8 cellular contexts compared by ENCODE assay signal in the genomic region with DNA sequence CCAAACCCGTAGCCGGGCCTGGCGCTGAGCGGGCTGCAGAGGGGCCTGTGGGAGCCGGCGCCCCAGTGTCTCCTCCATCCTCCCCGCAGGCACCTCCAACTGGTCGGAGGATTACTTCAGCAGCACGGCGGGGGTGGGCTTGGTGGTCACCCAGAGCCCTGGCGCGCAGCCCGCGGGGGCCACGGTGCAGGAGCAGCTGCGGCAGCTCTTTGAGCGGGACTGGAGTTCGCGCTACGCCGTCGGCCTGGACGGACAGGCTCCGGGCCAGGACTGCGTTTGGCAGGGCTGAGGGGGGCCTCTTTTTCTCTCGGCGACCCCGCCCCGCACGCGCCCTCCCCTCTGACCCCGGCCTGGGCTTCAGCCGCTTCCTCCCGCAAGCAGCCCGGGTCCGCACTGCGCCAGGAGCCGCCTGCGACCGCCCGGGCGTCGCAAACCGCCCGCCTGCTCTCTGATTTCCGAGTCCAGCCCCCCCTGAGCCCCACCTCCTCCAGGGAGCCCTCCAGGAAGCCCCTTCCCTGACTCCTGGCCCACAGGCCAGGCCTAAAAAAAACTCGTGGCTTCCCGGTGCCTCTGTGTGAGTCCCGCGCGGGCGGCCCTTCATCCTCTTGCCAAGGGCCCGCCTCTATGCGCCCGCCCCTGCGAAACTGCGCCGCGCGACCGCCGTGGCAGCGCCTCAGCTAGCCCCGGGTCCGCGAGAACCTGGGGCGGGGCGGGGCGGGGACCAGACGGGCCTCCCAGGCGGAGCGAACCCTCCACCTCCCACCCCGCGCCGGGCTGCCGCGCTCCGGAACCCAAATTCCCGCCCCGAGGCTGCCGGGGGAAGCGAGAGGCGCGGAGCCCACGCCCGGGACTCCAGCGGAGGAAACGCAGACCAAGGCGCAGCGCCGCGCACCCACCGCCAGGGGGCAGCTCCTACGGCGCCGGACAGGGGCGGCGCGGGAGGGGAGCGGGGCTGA. TPM values are rescaled to one million over a fixed set of nuclear protein-coding genes. Genes with fewer than 3 reads are reported as not detected.
DNase-seq lines count a peak whose midpoint lies in the region; ATAC-seq and TF ChIP-seq lines count a peak whose summit lies in the region.

No MANE protein-coding gene starts in this region.

- no peaks in the 10 kb centered on the region for H3K4me1 ChIP-seq in HEK293 (ENCODE audit: control insufficient read depth, insufficient read depth, low read length)

- DNase-seq in COLO829 (ENCODE audit: low spot score) (peak; percentile 82), NCI-H2227 (lab: John Stamatoyannopoulos, UW; ENCODE audit: unreplicated experiment) (peak; percentile 94), cerebellum (ENCODE audit: low spot score) (peak; percentile 89), kidney tubule cell (ENCODE audit: low spot score) (peak; percentile 80)
- peak; percentile 74 for DNase-seq in activated CD4-positive, alpha-beta T cell treated with anti-CD3 and anti-CD28 coated beads for 1 hour
- DNase-seq in stimulated activated CD4-positive, alpha-beta T cell treated with anti-CD3 and anti-CD28 coated beads, Interleukin-1b, Interleukin-23, amount 100 ng/mL, for 24 hours (ENCODE audit: low read depth in 4 of 4, low spot score in 1 of 4), result peak; percentile 76 to 89 (median 82)

- no peaks in the 10 kb centered on the region for H3K9me3 ChIP-seq in HEK293 (ENCODE audit: control insufficient read depth, insufficient read depth, low read depth, low read length)

- H3K4me3 ChIP-seq in HEK293 (ENCODE audit: low read depth, low read length), result peak overlapping the region; percentile 32

- H3K36me3 ChIP-seq in HEK293 (ENCODE audit: control insufficient read depth in 2 of 2, insufficient read depth in 1 of 2, low read length in 2 of 2), result no peaks in the 10 kb centered on the region

- no peak for ATAC-seq in HG02623 (IDR thresholded peaks at IDR 0.05; ENCODE audit: unreplicated experiment)

- peak overlapping the region; percentile 49; the same call in 1 of the 2 replicates for H3K27ac ChIP-seq in HEK293 (ENCODE audit: extremely low read depth, low read depth, low read length)

- peak; percentile 75 for TF ChIP-seq CTCF in HEK293 (tag by site-specific recombination; IDR thresholded peaks at IDR 0.05)

- POLR2A ChIA-PET in HEK293 (lab: Yijun Ruan, JAX), result interaction anchor here (0.9 to 1.2 kb wide), 3 partner anchors 33 to 42 kb away, joined by 3 to 5 read pairs (median 4); no protein-coding TSS in a partner anchor

- CTCF ChIA-PET in HEK293 (lab: Yijun Ruan, JAX), result interaction anchor here (0.7 kb wide), 1 partner anchor 34 kb away, joined by 3 read pairs; no protein-coding TSS in a partner anchor

TF ChIP-seq in HEK293, 187 proteins besides CTCF, POLR2A, EP300 and RAD21 (continues in another document):
- TF ChIP-seq ZNF423 (tag by site-specific recombination; IDR thresholded peaks at IDR 0.05), result no peak
- peak; percentile 86 for TF ChIP-seq ZBTB8A (tag by site-specific recombination; IDR thresholded peaks at IDR 0.05)
- TF ChIP-seq ZNF174 (tag by site-specific recombination; IDR thresholded peaks at IDR 0.05), result no peak
- TF ChIP-seq ZNF175 (tag by site-specific recombination; IDR thresholded peaks at IDR 0.05), result no peak
- TF ChIP-seq BCL11B (tag by site-specific recombination; IDR thresholded peaks at IDR 0.05; ENCODE audit: low read depth), result no peak
- TF ChIP-seq KLF7 (tag by site-specific recombination; IDR thresholded peaks at IDR 0.05; ENCODE audit: borderline replicate concordance), result no peak
- TF ChIP-seq ZNF366 (tag by site-specific recombination; conservative IDR thresholded peaks at IDR 0.05), result no peak
- TF ChIP-seq, protein P1, sequence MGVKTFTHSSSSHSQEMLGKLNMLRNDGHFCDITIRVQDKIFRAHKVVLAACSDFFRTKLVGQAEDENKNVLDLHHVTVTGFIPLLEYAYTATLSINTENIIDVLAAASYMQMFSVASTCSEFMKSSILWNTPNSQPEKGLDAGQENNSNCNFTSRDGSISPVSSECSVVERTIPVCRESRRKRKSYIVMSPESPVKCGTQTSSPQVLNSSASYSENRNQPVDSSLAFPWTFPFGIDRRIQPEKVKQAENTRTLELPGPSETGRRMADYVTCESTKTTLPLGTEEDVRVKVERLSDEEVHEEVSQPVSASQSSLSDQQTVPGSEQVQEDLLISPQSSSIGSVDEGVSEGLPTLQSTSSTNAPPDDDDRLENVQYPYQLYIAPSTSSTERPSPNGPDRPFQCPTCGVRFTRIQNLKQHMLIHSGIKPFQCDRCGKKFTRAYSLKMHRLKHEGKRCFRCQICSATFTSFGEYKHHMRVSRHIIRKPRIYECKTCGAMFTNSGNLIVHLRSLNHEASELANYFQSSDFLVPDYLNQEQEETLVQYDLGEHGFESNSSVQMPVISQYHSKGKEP (tag by site-specific recombination; IDR thresholded peaks at IDR 0.05), result no peak
- TF ChIP-seq ZNF133 (tag by site-specific recombination; IDR thresholded peaks at IDR 0.05), result no peak
- no peak for TF ChIP-seq PRDM1 (tag by site-specific recombination; IDR thresholded peaks at IDR 0.05)
- TF ChIP-seq ZNF501 (tag by site-specific recombination; IDR thresholded peaks at IDR 0.05), result no peak
- no peak for TF ChIP-seq ZNF747 (tag by site-specific recombination; IDR thresholded peaks at IDR 0.05)
- no peak for TF ChIP-seq ZBTB21 (tag by site-specific recombination; IDR thresholded peaks at IDR 0.05)
- TF ChIP-seq ZNF510 (tag by site-specific recombination; IDR thresholded peaks at IDR 0.05; ENCODE audit: insufficient replicate concordance), result no peak
- TF ChIP-seq ZNF549 (tag by site-specific recombination; IDR thresholded peaks at IDR 0.05), result no peak
- TF ChIP-seq ZNF354C (tag by site-specific recombination; IDR thresholded peaks at IDR 0.05; ENCODE audit: borderline replicate concordance, low read depth), result no peak
- TF ChIP-seq, protein P2, sequence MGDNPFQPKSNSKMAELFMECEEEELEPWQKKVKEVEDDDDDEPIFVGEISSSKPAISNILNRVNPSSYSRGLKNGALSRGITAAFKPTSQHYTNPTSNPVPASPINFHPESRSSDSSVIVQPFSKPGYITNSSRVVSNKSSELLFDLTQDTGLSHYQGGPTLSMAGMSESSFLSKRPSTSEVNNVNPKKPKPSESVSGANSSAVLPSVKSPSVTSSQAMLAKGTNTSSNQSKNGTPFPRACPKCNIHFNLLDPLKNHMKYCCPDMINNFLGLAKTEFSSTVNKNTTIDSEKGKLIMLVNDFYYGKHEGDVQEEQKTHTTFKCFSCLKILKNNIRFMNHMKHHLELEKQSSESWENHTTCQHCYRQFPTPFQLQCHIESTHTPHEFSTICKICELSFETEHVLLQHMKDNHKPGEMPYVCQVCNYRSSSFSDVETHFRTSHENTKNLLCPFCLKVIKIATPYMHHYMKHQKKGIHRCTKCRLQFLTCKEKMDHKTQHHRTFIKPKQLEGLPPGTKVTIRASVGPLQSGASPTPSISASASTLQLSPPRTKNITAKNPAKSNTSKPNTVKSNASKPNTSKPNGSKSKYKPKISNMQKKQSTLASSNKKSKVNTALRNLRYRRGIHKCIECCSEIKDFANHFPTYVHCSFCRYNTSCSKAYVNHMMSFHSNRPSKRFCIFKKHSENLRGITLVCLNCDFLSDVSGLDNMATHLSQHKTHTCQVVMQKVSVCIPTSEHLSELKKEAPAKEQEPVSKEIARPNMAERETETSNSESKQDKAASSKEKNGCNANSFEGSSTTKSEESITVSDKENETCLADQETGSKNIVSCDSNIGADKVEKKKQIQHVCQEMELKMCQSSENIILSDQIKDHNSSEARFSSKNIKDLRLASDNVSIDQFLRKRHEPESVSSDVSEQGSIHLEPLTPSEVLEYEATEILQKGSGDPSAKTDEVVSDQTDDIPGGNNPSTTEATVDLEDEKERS (tag by site-specific recombination; IDR thresholded peaks at IDR 0.05), result no peak
- no peak for TF ChIP-seq ZNF138 (tag by site-specific recombination; IDR thresholded peaks at IDR 0.05; ENCODE audit: borderline replicate concordance)
- TF ChIP-seq, protein P3, sequence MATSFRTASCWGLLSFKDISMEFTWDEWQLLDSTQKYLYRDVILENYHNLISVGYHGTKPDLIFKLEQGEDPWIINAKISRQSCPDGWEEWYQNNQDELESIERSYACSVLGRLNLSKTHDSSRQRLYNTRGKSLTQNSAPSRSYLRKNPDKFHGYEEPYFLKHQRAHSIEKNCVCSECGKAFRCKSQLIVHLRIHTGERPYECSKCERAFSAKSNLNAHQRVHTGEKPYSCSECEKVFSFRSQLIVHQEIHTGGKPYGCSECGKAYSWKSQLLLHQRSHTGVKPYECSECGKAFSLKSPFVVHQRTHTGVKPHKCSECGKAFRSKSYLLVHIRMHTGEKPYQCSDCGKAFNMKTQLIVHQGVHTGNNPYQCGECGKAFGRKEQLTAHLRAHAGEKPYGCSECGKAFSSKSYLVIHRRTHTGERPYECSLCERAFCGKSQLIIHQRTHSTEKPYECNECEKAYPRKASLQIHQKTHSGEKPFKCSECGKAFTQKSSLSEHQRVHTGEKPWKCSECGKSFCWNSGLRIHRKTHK (tag by site-specific recombination; IDR thresholded peaks at IDR 0.05), result no peak
- peak; percentile 83 for TF ChIP-seq KLF1 (tag by site-specific recombination; IDR thresholded peaks at IDR 0.05)
- 0 out of 2 replicates have a peak, but pooled peaks have one; percentile 27 for TF ChIP-seq ZEB2 (tag by site-specific recombination; IDR thresholded peaks at IDR 0.05)
- TF ChIP-seq ZNF10 (tag by site-specific recombination; IDR thresholded peaks at IDR 0.05), result no peak
- TF ChIP-seq, protein P4, sequence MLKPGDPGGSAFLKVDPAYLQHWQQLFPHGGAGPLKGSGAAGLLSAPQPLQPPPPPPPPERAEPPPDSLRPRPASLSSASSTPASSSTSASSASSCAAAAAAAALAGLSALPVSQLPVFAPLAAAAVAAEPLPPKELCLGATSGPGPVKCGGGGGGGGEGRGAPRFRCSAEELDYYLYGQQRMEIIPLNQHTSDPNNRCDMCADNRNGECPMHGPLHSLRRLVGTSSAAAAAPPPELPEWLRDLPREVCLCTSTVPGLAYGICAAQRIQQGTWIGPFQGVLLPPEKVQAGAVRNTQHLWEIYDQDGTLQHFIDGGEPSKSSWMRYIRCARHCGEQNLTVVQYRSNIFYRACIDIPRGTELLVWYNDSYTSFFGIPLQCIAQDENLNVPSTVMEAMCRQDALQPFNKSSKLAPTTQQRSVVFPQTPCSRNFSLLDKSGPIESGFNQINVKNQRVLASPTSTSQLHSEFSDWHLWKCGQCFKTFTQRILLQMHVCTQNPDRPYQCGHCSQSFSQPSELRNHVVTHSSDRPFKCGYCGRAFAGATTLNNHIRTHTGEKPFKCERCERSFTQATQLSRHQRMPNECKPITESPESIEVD (tag by site-specific recombination; IDR thresholded peaks at IDR 0.05), result no peak
- no peak for TF ChIP-seq ZNF23 (tag by site-specific recombination; IDR thresholded peaks at IDR 0.05; ENCODE audit: borderline replicate concordance)
- no peak for TF ChIP-seq GLI2 (tag by site-specific recombination; IDR thresholded peaks at IDR 0.05; ENCODE audit: borderline replicate concordance, low read depth)
- 0 out of 2 replicates have a peak, but pooled peaks have one; percentile 27 for TF ChIP-seq ZNF629 (tag by site-specific recombination; IDR thresholded peaks at IDR 0.05)

RNA-seq across cellular contexts. Expression of a gene that starts 8.3 kb away (rescaled TPM):
- 3.9 TPM for total RNA-seq in cerebellum

RNA-seq across cellular contexts. Expression of a gene that starts 45.2 kb away (rescaled TPM):
- total RNA-seq in cerebellum, result 10.6 TPM

RNA-seq across cellular contexts. Expression of a gene that starts 52.6 kb away (rescaled TPM):
- 7.5 TPM for total RNA-seq in cerebellum
